ENCODE assay signal across 15 cellular contexts in genomic region chr6:156807028-156807427, GRCh38. TPM values are rescaled to one million over a fixed set of nuclear protein-coding genes. Genes with fewer than 3 reads are reported as not detected.
DNase-seq lines count a peak whose midpoint lies in the region; ATAC-seq and TF ChIP-seq lines count a peak whose summit lies in the region.
"Had no signal": no experiment of that assay in that cellular context is flagged by ENCODE, and none has a peak within 500 bp of the region (broad histone marks: within the 10 kb centered on the region; RNA-seq: fewer than 3 reads in every experiment).

No MANE protein-coding gene starts in this region.

- peak overlapping the region; percentile 39 for H3K9ac ChIP-seq in OCI-LY1 (ENCODE audit: low read length)

- peaks cover 19% of the 10 kb centered on the region for H3K9me3 Mint-ChIP-seq in activated CD8-positive, alpha-beta T cell treated with anti-CD3 and anti-CD28 coated beads for 36 hours
- H3K9me3 Mint-ChIP-seq in activated CD8-positive, alpha-beta T cell treated with anti-CD3 and anti-CD28 coated beads, Interleukin-2, amount 10 ng/mL, durations not matched to agents 7 days and 5 days (ENCODE audit: insufficient read depth) = peaks cover 9% of the 10 kb centered on the region
- peaks cover 3% of the 10 kb centered on the region for H3K9me3 Mint-ChIP-seq in chondrocyte (ENCODE audit: low read depth)
- H3K9me3 Mint-ChIP-seq in stimulated activated naive B cell treated with anti-CD40 and anti-IgM and Interleukin-4, amounts not matched to agents 10 μg/mL and 1 μg/mL and 100 μg/mL, for 72 hours = peaks cover 17 to 18% of the 10 kb centered on the region in 2 donors
- H3K9me3 Mint-ChIP-seq: activated CD4-positive, alpha-beta memory T cell treated with anti-CD3 and anti-CD28 coated beads for 36 hours had no signal

- no peaks in the 10 kb centered on the region for H3K27me3 ChIP-seq in OCI-LY1 (ENCODE audit: insufficient read depth, low read length)
- H3K27me3 ChIP-seq: dorsolateral prefrontal cortex, left lung had no signal

- peaks cover 85% of the 10 kb centered on the region for H3K4me1 Mint-ChIP-seq in activated CD8-positive, alpha-beta T cell treated with anti-CD3 and anti-CD28 coated beads for 36 hours (ENCODE audit: low read depth)
- peaks cover 57% of the 10 kb centered on the region for H3K4me1 Mint-ChIP-seq in activated CD8-positive, alpha-beta T cell treated with anti-CD3 and anti-CD28 coated beads, Interleukin-2, amount 10 ng/mL, durations not matched to agents 7 days and 5 days (ENCODE audit: low read depth)
- peaks cover 41% of the 10 kb centered on the region for H3K4me1 Mint-ChIP-seq in chondrocyte (ENCODE audit: low read depth)
- peaks cover 45 to 84% of the 10 kb centered on the region in 2 donors for H3K4me1 Mint-ChIP-seq in stimulated activated naive B cell treated with anti-CD40 and anti-IgM and Interleukin-4, amounts not matched to agents 10 μg/mL and 1 μg/mL and 100 μg/mL, for 72 hours

- peak overlapping the region; percentile 42 for H3K4me3 ChIP-seq in OCI-LY1 (ENCODE audit: low read depth, low read length, poor library complexity, severe bottlenecking)
- H3K4me3 ChIP-seq: left lung had no signal

- no peaks in the 10 kb centered on the region for H3K9me2 ChIP-seq in OCI-LY1 (ENCODE audit: low read depth, low read length)

- H3K27ac Mint-ChIP-seq in activated CD8-positive, alpha-beta T cell treated with anti-CD3 and anti-CD28 coated beads for 36 hours = peak overlapping the region; percentile 58
- H3K27ac Mint-ChIP-seq in activated CD8-positive, alpha-beta T cell treated with anti-CD3 and anti-CD28 coated beads, Interleukin-2, amount 10 ng/mL, durations not matched to agents 7 days and 5 days = no peak overlapping the region
- H3K27ac Mint-ChIP-seq in chondrocyte (ENCODE audit: unreplicated experiment) = peak overlapping the region; percentile 10
- peak overlapping the region; percentile 47 for H3K27ac Mint-ChIP-seq in stimulated activated naive B cell treated with anti-CD40 and anti-IgM and Interleukin-4, amounts not matched to agents 10 μg/mL and 1 μg/mL and 100 μg/mL, for 72 hours
- H3K27ac Mint-ChIP-seq: activated CD4-positive, alpha-beta memory T cell treated with anti-CD3 and anti-CD28 coated beads for 36 hours had no signal

- H3K79me2 ChIP-seq in OCI-LY1 (ENCODE audit: insufficient read depth, low read length) = peaks cover 100% of the 10 kb centered on the region

- H3K4me3 Mint-ChIP-seq in activated CD8-positive, alpha-beta T cell treated with anti-CD3 and anti-CD28 coated beads for 36 hours = no peak overlapping the region
- no peak overlapping the region for H3K4me3 Mint-ChIP-seq in activated CD8-positive, alpha-beta T cell treated with anti-CD3 and anti-CD28 coated beads, Interleukin-2, amount 10 ng/mL, durations not matched to agents 7 days and 5 days
- no peak overlapping the region for H3K4me3 Mint-ChIP-seq in chondrocyte (ENCODE audit: unreplicated experiment)
- no peak overlapping the region for H3K4me3 Mint-ChIP-seq in stimulated activated naive B cell treated with anti-CD40 and anti-IgM and Interleukin-4, amounts not matched to agents 10 μg/mL and 1 μg/mL and 100 μg/mL, for 72 hours
- H3K4me3 Mint-ChIP-seq: activated CD4-positive, alpha-beta memory T cell treated with anti-CD3 and anti-CD28 coated beads for 36 hours had no signal

- H3K27ac ChIP-seq in OCI-LY1 (ENCODE audit: low read depth, low read length, poor library complexity, severe bottlenecking) = peak overlapping the region; percentile 67

- DNase-seq in activated CD8-positive, alpha-beta T cell treated with anti-CD3 and anti-CD28 coated beads for 36 hours = no peak
- DNase-seq in activated CD8-positive, alpha-beta T cell treated with anti-CD3 and anti-CD28 coated beads, Interleukin-2, amount 10 ng/mL, durations not matched to agents 7 days and 5 days = no peak
- DNase-seq in chondrocyte (ENCODE audit: low spot score) (no peak), NCI-H2029 treated with DMSO at 0.1 percent for 48 hours (lab: John Stamatoyannopoulos, UW) (no peak), cerebellar cortex (ENCODE audit: low spot score) (no peak)
- no peak for DNase-seq in stimulated activated naive B cell treated with anti-CD40 and anti-IgM and Interleukin-4, amounts not matched to agents 10 μg/mL and 1 μg/mL and 100 μg/mL, for 72 hours
- no peak for DNase-seq in activated T-cell treated with anti-CD3 and anti-CD28 coated beads, Interleukin-2, amount 50 U/mL, for 48 hours
- DNase-seq: activated CD4-positive, alpha-beta memory T cell treated with anti-CD3 and anti-CD28 coated beads for 36 hours; activated effector memory CD4-positive, alpha-beta T cell treated with Interleukin-2 at 50 U/mL for 16 hours; dorsolateral prefrontal cortex; left lung; NCI-H2107; NCI-H774; SHP77 had no signal

- H3K9me3 ChIP-seq in OCI-LY1 (ENCODE audit: low read length) = no peaks in the 10 kb centered on the region
- H3K9me3 ChIP-seq: left lung had no signal

- peaks cover 16% of the 10 kb centered on the region for H3K36me3 ChIP-seq in OCI-LY1 (ENCODE audit: insufficient read depth, low read length)
- H3K36me3 ChIP-seq: left lung had no signal

- no peak overlapping the region for H2AFZ ChIP-seq in OCI-LY1 (ENCODE audit: low read length)

- TF ChIP-seq CTCF in activated CD8-positive, alpha-beta T cell treated with anti-CD3 and anti-CD28 coated beads for 36 hours (IDR thresholded peaks at IDR 0.05) = no peak
- no peak for TF ChIP-seq CTCF in OCI-LY1 (IDR thresholded peaks at IDR 0.05; ENCODE audit: low read length)
- no peak for TF ChIP-seq CTCF in chondrocyte (IDR thresholded peaks at IDR 0.05)

- no peaks in the 10 kb centered on the region for H3K27me3 Mint-ChIP-seq in activated CD8-positive, alpha-beta T cell treated with anti-CD3 and anti-CD28 coated beads for 36 hours
- H3K27me3 Mint-ChIP-seq in activated CD8-positive, alpha-beta T cell treated with anti-CD3 and anti-CD28 coated beads, Interleukin-2, amount 10 ng/mL, durations not matched to agents 7 days and 5 days (ENCODE audit: low read depth) = no peaks in the 10 kb centered on the region
- no peaks in the 10 kb centered on the region for H3K27me3 Mint-ChIP-seq in chondrocyte (ENCODE audit: low read depth)
- no peaks in the 10 kb centered on the region for H3K27me3 Mint-ChIP-seq in stimulated activated naive B cell treated with anti-CD40 and anti-IgM and Interleukin-4, amounts not matched to agents 10 μg/mL and 1 μg/mL and 100 μg/mL, for 72 hours
- H3K27me3 Mint-ChIP-seq: activated CD4-positive, alpha-beta memory T cell treated with anti-CD3 and anti-CD28 coated beads for 36 hours had no signal

- H3K36me3 Mint-ChIP-seq in activated CD8-positive, alpha-beta T cell treated with anti-CD3 and anti-CD28 coated beads for 36 hours (ENCODE audit: low read depth) = peaks cover 33% of the 10 kb centered on the region
- H3K36me3 Mint-ChIP-seq in activated CD8-positive, alpha-beta T cell treated with anti-CD3 and anti-CD28 coated beads, Interleukin-2, amount 10 ng/mL, durations not matched to agents 7 days and 5 days (ENCODE audit: low read depth) = peaks cover 20% of the 10 kb centered on the region
- no peaks in the 10 kb centered on the region for H3K36me3 Mint-ChIP-seq in chondrocyte (ENCODE audit: low read depth)
- peaks cover 27 to 46% of the 10 kb centered on the region in 2 donors for H3K36me3 Mint-ChIP-seq in stimulated activated naive B cell treated with anti-CD40 and anti-IgM and Interleukin-4, amounts not matched to agents 10 μg/mL and 1 μg/mL and 100 μg/mL, for 72 hours

- no peaks in the 10 kb centered on the region for H4K20me1 ChIP-seq in OCI-LY1 (ENCODE audit: insufficient read depth, low read length)

- no peaks in the 10 kb centered on the region for H3F3A ChIP-seq in OCI-LY1 (ENCODE audit: insufficient read depth, low read length)

- intact Hi-C loops in activated CD8-positive, alpha-beta T cell treated with anti-CD3 and anti-CD28 coated beads for 36 hours (cut with micrococcal nuclease) = no loop called here

- POLR2A ChIA-PET in activated CD8-positive, alpha-beta T cell treated with anti-CD3 and anti-CD28 coated beads for 36 hours (lab: Charles Lee) = interaction anchor here (0.7 to 1.8 kb wide), 4 partner anchors 10 to 157 kb away, joined by 3 to 5 read pairs (median 3); no protein-coding TSS in a partner anchor
- POLR2A ChIA-PET in activated CD8-positive, alpha-beta T cell treated with anti-CD3 and anti-CD28 coated beads, Interleukin-2, amount 10 ng/mL, durations not matched to agents 7 days and 5 days (lab: Charles Lee) = interaction anchor here (1.1 to 2.0 kb wide), 3 partner anchors 11 to 214 kb away, joined by 3 to 4 read pairs (median 3); no protein-coding TSS in a partner anchor

- CTCF ChIA-PET in activated CD8-positive, alpha-beta T cell treated with anti-CD3 and anti-CD28 coated beads for 36 hours (lab: Charles Lee) = interaction anchor here (1.2 to 1.3 kb wide), 2 partner anchors 19 to 142 kb away, joined by 4 read pairs; no protein-coding TSS in a partner anchor
- CTCF ChIA-PET in activated CD8-positive, alpha-beta T cell treated with anti-CD3 and anti-CD28 coated beads, Interleukin-2, amount 10 ng/mL, durations not matched to agents 7 days and 5 days (lab: Charles Lee) = interaction anchor here (3.1 kb wide), 1 partner anchor 15 kb away, joined by 7 read pairs; no protein-coding TSS in a partner anchor

- peak overlapping the region; percentile 69 for H3K4me2 ChIP-seq in OCI-LY1 (ENCODE audit: low read length)

- peaks cover 79% of the 10 kb centered on the region for H3K4me1 ChIP-seq in OCI-LY1 (ENCODE audit: insufficient read depth, low read length, severe bottlenecking)

- ATAC-seq in activated CD8-positive, alpha-beta T cell treated with anti-CD3 and anti-CD28 coated beads for 36 hours = no peak
- ATAC-seq in activated CD8-positive, alpha-beta T cell treated with anti-CD3 and anti-CD28 coated beads, Interleukin-2, amount 10 ng/mL, durations not matched to agents 7 days and 5 days = no peak
- no peak for ATAC-seq in stimulated activated naive B cell treated with anti-CD40 and anti-IgM and Interleukin-4, amounts not matched to agents 10 μg/mL and 1 μg/mL and 100 μg/mL, for 72 hours (replicated peaks)

RNA-seq across cellular contexts. Expression of gene ARID1B, which starts 29.9 kb away (rescaled TPM):
- total RNA-seq in activated CD8-positive, alpha-beta T cell treated with anti-CD3 and anti-CD28 coated beads for 36 hours = 10 to 100 TPM; 36.9 to 38.9 TPM
- 10 to 100 TPM; 60.9 to 62.4 TPM for total RNA-seq in activated CD8-positive, alpha-beta T cell treated with anti-CD3 and anti-CD28 coated beads, Interleukin-2, amount 10 ng/mL, durations not matched to agents 7 days and 5 days
- 57.8 to 80.3 TPM (median 59.3 TPM) in 3 replicates for total RNA-seq in chondrocyte
